Comparison of ENCODE assay signal across 1 cellular context in genomic region chr19:58499021-58499927, GRCh38.
TF ChIP-seq lines count a peak whose summit lies in the region.

No MANE protein-coding gene starts in this region.

TF ChIP-seq in HepG2, 621 proteins besides CTCF, POLR2A, EP300 and RAD21 (continued from another document and continues in another):
- TF ChIP-seq ZNF34 (CRISPR knock-in tag; IDR thresholded peaks at IDR 0.05; ENCODE audit: borderline replicate concordance) (peak; percentile 35; the same call in 1 of the 2 replicates), KDM1A (CRISPR knock-in tag; IDR thresholded peaks at IDR 0.05) (peak; percentile 13; the same call in 1 of the 2 replicates), ZNF720 (CRISPR knock-in tag; IDR thresholded peaks at IDR 0.05) (no peak), ZNF362 (CRISPR knock-in tag; IDR thresholded peaks at IDR 0.05; ENCODE audit: borderline replicate concordance) (peak; percentile 50; the same call in 1 of the 2 replicates), SNAPC5 (CRISPR knock-in tag; IDR thresholded peaks at IDR 0.05; ENCODE audit: borderline replicate concordance) (peak; percentile 28; the same call in 1 of the 2 replicates), MAX (IDR thresholded peaks at IDR 0.05) (peak; percentile 89), ZNF17 (CRISPR knock-in tag; IDR thresholded peaks at IDR 0.05) (no peak), KLF12 (CRISPR knock-in tag; IDR thresholded peaks at IDR 0.05; ENCODE audit: borderline replicate concordance) (peak; percentile 76; the same call in 1 of the 2 replicates), ZNF138 (CRISPR knock-in tag; IDR thresholded peaks at IDR 0.05; ENCODE audit: low read depth) (no peak), ZNF746 (CRISPR knock-in tag; IDR thresholded peaks at IDR 0.05) (peak; percentile 78; the same call in 1 of the 2 replicates), NBN (conservative IDR thresholded peaks at IDR 0.05) (no peak), ZNF773 (CRISPR knock-in tag; IDR thresholded peaks at IDR 0.05; ENCODE audit: borderline replicate concordance) (peak; percentile 27; the same call in 1 of the 2 replicates), ZNF329 (CRISPR knock-in tag; IDR thresholded peaks at IDR 0.05; ENCODE audit: low read depth) (0 out of 2 replicates have a peak, but pooled peaks have one; percentile 49), POLR2G (IDR thresholded peaks at IDR 0.05; ENCODE audit: low read depth, low read length) (peak; percentile 81), MYPOP (CRISPR knock-in tag; IDR thresholded peaks at IDR 0.05) (peak; percentile 90), HDAC2 (CRISPR knock-in tag; IDR thresholded peaks at IDR 0.05) (peak; percentile 85), IRF1 (CRISPR knock-in tag; IDR thresholded peaks at IDR 0.05; ENCODE audit: low read depth) (no peak), NPAS2 (CRISPR knock-in tag; IDR thresholded peaks at IDR 0.05; ENCODE audit: borderline replicate concordance) (no peak), SIN3A (IDR thresholded peaks at IDR 0.05; ENCODE audit: borderline replicate concordance, low read depth, low read length) (no peak), MIER3 (CRISPR knock-in tag; IDR thresholded peaks at IDR 0.05; ENCODE audit: borderline replicate concordance) (peak; percentile 89; the same call in 1 of the 2 replicates), NR2F1 (CRISPR knock-in tag; IDR thresholded peaks at IDR 0.05) (no peak), ZNF800 (CRISPR knock-in tag; IDR thresholded peaks at IDR 0.05) (no peak; the same call in 1 of the 2 replicates), PTBP1 (IDR thresholded peaks at IDR 0.05; ENCODE audit: low read depth, low read length, poor library complexity, severe bottlenecking) (no peak), NR2F6 (IDR thresholded peaks at IDR 0.05) (peak; percentile 29; the same call in 1 of the 2 replicates), NR2F6 (CRISPR knock-in tag; IDR thresholded peaks at IDR 0.05) (peak; percentile 67; the same call in 1 of the 2 replicates), ARNT2 (CRISPR knock-in tag; IDR thresholded peaks at IDR 0.05; ENCODE audit: low read depth) (peak; percentile 87; the same call in 1 of the 2 replicates), ELF1 (CRISPR knock-in tag; IDR thresholded peaks at IDR 0.05) (peak; percentile 96), CAMTA2 (CRISPR knock-in tag; IDR thresholded peaks at IDR 0.05; ENCODE audit: borderline replicate concordance) (0 out of 2 replicates have a peak, but pooled peaks have one; percentile 59), ZNF691 (CRISPR knock-in tag; IDR thresholded peaks at IDR 0.05; ENCODE audit: borderline replicate concordance, low read depth) (peak; percentile 91), ZNF224 (CRISPR knock-in tag; IDR thresholded peaks at IDR 0.05) (no peak; the same call in 1 of the 2 replicates), MAFK (conservative IDR thresholded peaks at IDR 0.05 in 1 of 2, IDR thresholded peaks at IDR 0.05 in 1 of 2; ENCODE audit: low read length in 2 of 2) (no peak), POGZ (CRISPR knock-in tag; IDR thresholded peaks at IDR 0.05) (peak; percentile 92)
- TF ChIP-seq, protein P1, sequence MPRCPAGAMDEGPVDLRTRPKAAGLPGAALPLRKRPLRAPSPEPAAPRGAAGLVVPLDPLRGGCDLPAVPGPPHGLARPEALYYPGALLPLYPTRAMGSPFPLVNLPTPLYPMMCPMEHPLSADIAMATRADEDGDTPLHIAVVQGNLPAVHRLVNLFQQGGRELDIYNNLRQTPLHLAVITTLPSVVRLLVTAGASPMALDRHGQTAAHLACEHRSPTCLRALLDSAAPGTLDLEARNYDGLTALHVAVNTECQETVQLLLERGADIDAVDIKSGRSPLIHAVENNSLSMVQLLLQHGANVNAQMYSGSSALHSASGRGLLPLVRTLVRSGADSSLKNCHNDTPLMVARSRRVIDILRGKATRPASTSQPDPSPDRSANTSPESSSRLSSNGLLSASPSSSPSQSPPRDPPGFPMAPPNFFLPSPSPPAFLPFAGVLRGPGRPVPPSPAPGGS (CRISPR knock-in tag; IDR thresholded peaks at IDR 0.05): peak; percentile 65
- TF ChIP-seq, protein P2, sequence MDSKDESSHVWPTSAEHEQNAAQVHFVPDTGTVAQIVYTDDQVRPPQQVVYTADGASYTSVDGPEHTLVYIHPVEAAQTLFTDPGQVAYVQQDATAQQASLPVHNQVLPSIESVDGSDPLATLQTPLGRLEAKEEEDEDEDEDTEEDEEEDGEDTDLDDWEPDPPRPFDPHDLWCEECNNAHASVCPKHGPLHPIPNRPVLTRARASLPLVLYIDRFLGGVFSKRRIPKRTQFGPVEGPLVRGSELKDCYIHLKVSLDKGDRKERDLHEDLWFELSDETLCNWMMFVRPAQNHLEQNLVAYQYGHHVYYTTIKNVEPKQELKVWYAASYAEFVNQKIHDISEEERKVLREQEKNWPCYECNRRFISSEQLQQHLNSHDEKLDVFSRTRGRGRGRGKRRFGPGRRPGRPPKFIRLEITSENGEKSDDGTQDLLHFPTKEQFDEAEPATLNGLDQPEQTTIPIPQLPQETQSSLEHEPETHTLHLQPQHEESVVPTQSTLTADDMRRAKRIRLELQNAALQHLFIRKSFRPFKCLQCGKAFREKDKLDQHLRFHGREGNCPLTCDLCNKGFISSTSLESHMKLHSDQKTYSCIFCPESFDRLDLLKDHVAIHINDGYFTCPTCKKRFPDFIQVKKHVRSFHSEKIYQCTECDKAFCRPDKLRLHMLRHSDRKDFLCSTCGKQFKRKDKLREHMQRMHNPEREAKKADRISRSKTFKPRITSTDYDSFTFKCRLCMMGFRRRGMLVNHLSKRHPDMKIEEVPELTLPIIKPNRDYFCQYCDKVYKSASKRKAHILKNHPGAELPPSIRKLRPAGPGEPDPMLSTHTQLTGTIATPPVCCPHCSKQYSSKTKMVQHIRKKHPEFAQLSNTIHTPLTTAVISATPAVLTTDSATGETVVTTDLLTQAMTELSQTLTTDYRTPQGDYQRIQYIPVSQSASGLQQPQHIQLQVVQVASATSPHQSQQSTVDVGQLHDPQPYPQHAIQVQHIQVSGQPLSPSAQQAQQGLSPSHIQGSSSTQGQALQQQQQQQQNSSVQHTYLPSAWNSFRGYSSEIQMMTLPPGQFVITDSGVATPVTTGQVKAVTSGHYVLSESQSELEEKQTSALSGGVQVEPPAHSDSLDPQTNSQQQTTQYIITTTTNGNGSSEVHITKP (CRISPR knock-in tag; IDR thresholded peaks at IDR 0.05; ENCODE audit: low read depth): peak; percentile 15; the same call in 1 of the 2 replicates
- TF ChIP-seq, protein P3, sequence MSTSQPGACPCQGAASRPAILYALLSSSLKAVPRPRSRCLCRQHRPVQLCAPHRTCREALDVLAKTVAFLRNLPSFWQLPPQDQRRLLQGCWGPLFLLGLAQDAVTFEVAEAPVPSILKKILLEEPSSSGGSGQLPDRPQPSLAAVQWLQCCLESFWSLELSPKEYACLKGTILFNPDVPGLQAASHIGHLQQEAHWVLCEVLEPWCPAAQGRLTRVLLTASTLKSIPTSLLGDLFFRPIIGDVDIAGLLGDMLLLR (CRISPR knock-in tag; IDR thresholded peaks at IDR 0.05): peak; percentile 57; the same call in 1 of the 2 replicates
- TF ChIP-seq, protein P4, sequence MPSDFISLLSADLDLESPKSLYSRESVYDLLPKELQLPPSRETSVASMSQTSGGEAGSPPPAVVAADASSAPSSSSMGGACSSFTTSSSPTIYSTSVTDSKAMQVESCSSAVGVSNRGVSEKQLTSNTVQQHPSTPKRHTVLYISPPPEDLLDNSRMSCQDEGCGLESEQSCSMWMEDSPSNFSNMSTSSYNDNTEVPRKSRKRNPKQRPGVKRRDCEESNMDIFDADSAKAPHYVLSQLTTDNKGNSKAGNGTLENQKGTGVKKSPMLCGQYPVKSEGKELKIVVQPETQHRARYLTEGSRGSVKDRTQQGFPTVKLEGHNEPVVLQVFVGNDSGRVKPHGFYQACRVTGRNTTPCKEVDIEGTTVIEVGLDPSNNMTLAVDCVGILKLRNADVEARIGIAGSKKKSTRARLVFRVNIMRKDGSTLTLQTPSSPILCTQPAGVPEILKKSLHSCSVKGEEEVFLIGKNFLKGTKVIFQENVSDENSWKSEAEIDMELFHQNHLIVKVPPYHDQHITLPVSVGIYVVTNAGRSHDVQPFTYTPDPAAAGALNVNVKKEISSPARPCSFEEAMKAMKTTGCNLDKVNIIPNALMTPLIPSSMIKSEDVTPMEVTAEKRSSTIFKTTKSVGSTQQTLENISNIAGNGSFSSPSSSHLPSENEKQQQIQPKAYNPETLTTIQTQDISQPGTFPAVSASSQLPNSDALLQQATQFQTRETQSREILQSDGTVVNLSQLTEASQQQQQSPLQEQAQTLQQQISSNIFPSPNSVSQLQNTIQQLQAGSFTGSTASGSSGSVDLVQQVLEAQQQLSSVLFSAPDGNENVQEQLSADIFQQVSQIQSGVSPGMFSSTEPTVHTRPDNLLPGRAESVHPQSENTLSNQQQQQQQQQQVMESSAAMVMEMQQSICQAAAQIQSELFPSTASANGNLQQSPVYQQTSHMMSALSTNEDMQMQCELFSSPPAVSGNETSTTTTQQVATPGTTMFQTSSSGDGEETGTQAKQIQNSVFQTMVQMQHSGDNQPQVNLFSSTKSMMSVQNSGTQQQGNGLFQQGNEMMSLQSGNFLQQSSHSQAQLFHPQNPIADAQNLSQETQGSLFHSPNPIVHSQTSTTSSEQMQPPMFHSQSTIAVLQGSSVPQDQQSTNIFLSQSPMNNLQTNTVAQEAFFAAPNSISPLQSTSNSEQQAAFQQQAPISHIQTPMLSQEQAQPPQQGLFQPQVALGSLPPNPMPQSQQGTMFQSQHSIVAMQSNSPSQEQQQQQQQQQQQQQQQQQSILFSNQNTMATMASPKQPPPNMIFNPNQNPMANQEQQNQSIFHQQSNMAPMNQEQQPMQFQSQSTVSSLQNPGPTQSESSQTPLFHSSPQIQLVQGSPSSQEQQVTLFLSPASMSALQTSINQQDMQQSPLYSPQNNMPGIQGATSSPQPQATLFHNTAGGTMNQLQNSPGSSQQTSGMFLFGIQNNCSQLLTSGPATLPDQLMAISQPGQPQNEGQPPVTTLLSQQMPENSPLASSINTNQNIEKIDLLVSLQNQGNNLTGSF (CRISPR knock-in tag; IDR thresholded peaks at IDR 0.05): no peak
- TF ChIP-seq, protein P5, sequence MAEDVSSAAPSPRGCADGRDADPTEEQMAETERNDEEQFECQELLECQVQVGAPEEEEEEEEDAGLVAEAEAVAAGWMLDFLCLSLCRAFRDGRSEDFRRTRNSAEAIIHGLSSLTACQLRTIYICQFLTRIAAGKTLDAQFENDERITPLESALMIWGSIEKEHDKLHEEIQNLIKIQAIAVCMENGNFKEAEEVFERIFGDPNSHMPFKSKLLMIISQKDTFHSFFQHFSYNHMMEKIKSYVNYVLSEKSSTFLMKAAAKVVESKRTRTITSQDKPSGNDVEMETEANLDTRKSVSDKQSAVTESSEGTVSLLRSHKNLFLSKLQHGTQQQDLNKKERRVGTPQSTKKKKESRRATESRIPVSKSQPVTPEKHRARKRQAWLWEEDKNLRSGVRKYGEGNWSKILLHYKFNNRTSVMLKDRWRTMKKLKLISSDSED (CRISPR knock-in tag; IDR thresholded peaks at IDR 0.05): no peak
